3 cellular contexts compared by ENCODE assay signal in the genomic region with DNA sequence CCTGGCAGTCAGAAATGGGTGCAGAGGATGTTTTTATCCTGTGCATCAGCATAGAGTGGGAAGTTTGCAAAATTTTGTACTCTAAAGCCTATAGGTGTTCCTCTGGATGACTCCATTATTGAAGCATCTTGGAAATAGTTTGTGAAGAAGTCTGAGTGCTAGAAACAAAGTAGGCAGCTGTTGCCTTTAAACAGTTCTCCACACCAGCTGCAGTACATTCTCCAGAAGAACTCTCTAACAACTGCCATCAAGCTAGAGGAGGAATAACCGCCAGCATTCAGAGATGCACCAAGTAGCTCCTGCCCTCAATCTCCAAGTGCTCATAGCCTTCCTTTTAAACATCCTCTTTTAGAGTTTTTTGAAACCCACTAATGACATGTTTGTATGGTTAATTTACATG.
"Had no signal": no experiment of that assay in that cellular context is flagged by ENCODE, and none has a peak within 500 bp of the region (broad histone marks: within the 10 kb centered on the region; RNA-seq: fewer than 3 reads in every experiment).

No MANE protein-coding gene starts in this region.

- H3K4me3 ChIP-seq: GM12878 had no signal

- ATAC-seq: GM12878 had no signal

- DNase-seq: GDM1, GF-D8 had no signal
